Comparison of ENCODE assay signal across 8 cellular contexts in the genomic region with DNA sequence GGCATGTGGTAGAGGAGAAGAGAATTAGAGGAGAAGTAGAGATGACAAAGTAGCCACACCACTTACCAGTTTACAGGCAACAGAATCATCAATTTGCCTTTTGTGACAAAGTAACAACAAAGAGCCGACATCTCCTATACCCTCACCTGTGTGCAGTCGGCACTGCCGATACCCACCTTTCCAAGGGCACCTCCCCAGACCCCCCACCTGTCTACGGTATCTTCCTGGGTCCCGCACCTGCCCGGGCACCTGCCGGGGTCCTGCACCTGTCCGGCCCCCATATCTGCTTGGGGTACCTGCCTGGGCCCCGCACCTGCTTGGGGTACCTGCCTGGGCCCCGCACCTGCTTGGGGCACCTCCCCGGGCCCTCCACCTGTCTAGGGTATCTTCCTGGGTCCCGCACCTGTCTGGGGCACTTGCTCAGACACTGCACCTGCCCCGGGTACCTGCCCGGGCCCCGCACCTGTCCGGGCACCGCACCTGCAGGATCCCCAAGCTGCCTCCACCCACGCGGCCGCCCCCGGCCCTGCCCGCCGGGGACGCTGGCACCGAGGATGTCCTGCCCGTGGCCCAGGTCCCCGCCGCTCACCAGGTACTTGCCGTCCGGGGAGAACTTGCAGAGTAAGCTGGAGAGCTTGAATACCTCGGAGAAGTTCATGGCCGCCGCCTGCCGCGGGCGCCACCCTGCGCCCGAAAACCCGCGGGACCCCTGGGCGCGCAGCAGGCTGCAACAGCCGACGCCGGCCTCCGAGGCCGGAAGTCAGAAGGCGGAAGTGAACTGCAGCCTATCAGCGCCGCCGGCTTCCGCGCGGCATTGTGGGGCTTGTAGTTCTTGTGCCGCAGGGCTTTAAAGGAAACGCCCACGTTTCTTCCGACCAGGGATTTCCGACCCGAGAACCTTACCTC. TPM values are rescaled to one million over a fixed set of nuclear protein-coding genes. Genes with fewer than 3 reads are reported as not detected.
DNase-seq lines count a peak whose midpoint lies in the region; ATAC-seq and TF ChIP-seq lines count a peak whose summit lies in the region.

Gene WRAP73, minus strand, starts transcription at position 762 of the 906 bp plus-strand sequence. Its CDS starts 104 bp downstream, at position 658.

- TF ChIP-seq POLR2A in GM18951 (IDR thresholded peaks at IDR 0.05; ENCODE audit: extremely low read depth, insufficient read depth, insufficient read length) = peak; percentile 78

- peaks cover 16% of the 10 kb centered on the region for H3K4me1 Mint-ChIP-seq in chondrocyte (ENCODE audit: low read depth)

- DNase-seq in AG10803 (ENCODE audit: low read depth) (peak; percentile 88), NCI-H510A treated with DMSO at 0.1 percent for 48 hours (lab: John Stamatoyannopoulos, UW) (peak; percentile 58), chondrocyte (ENCODE audit: low spot score) (peak; percentile 90), kidney glomerular epithelial cell (lab: John Stamatoyannopoulos, UW) (peak; percentile 68)
- DNase-seq in activated CD4-positive, alpha-beta T cell treated with anti-CD3 and anti-CD28 coated beads for 24 hours (ENCODE audit: low read depth in 2 of 2) = peak; percentile 78 to 83
- DNase-seq in stimulated activated CD4-positive, alpha-beta T cell treated with anti-CD3 and anti-CD28 coated beads, Interleukin-1b, Interleukin-23, amount 100 ng/mL, for 1 hour (ENCODE audit: low read depth in 2 of 2) = peak; percentile 57 to 78

- in situ Hi-C loops in GM18951 (cut with MboI; ENCODE audit: low sequenced_read_pairs, unreplicated experiment) = no loop called here

- TF ChIP-seq CTCF in AG10803 (conservative IDR thresholded peaks at IDR 0.05; ENCODE audit: low read length) = peak; percentile 13; the same call in 1 of the 2 replicates
- TF ChIP-seq CTCF in chondrocyte (IDR thresholded peaks at IDR 0.05) = peak; percentile 46

- peak within 1 kb of the TSS; percentile 77 for H3K4me3 ChIP-seq in AG10803 (ENCODE audit: low read length)

- H3K4me3 Mint-ChIP-seq in chondrocyte (ENCODE audit: unreplicated experiment) = peak within 1 kb of the TSS; percentile 69

- peaks cover 7% of the 10 kb centered on the region for H3K36me3 Mint-ChIP-seq in chondrocyte (ENCODE audit: low read depth)

- peak; percentile 87 for ATAC-seq in HG03175 (IDR thresholded peaks at IDR 0.05; ENCODE audit: unreplicated experiment)

- peaks cover 22% of the 10 kb centered on the region for H3K27me3 Mint-ChIP-seq in chondrocyte (ENCODE audit: low read depth)

- no peak within 1 kb of the TSS for H3K27ac Mint-ChIP-seq in chondrocyte (ENCODE audit: unreplicated experiment)

- H3K9me3 Mint-ChIP-seq in chondrocyte (ENCODE audit: low read depth) = no peaks in the 10 kb centered on the region

RNA-seq across cellular contexts. Expression of gene WRAP73, which starts in this region (rescaled TPM):
- 12.6 to 17.6 TPM (median 15.5 TPM) in 3 replicates for total RNA-seq in chondrocyte

Comparison
In these comparisons a context has a peak if more than half of its experiments do, and no peak if none do; other contexts are left out.
1. Peak in every context shown above with its lines: DNase-seq, ATAC-seq and H3K4me3 ChIP-seq.